9 cellular contexts compared by ENCODE assay signal in genomic region chr1:155910621-155911121, GRCh38. TPM values are rescaled to one million over a fixed set of nuclear protein-coding genes. Genes with fewer than 3 reads are reported as not detected.
DNase-seq lines count a peak whose midpoint lies in the region; ATAC-seq and TF ChIP-seq lines count a peak whose summit lies in the region.
"Had no signal": no experiment of that assay in that cellular context is flagged by ENCODE, and none has a peak within 500 bp of the region (broad histone marks: within the 10 kb centered on the region; RNA-seq: fewer than 3 reads in every experiment).

No MANE protein-coding gene starts in this region.

- no peak for ATAC-seq in HG03045 (IDR thresholded peaks at IDR 0.05; ENCODE audit: unreplicated experiment)

- peak overlapping the region; percentile 65 for H3K4me3 ChIP-seq in astrocyte of the spinal cord (ENCODE audit: low read depth, low read length)
- H3K4me3 ChIP-seq in iPS-11a (ENCODE audit: low read depth, low read length): peak overlapping the region; percentile 74

- peak; percentile 15 for TF ChIP-seq CTCF in astrocyte of the spinal cord (IDR thresholded peaks at IDR 0.05; ENCODE audit: low read depth, low read length)

- in situ Hi-C loops in astrocyte of the spinal cord (cut with HindIII; ENCODE audit: low sequenced_read_pairs): no loop called here

- DNase-seq in DMS114 treated with DMSO at 0.1 percent for 48 hours (lab: John Stamatoyannopoulos, UW; ENCODE audit: unreplicated experiment) (peak; percentile 68), H4 (ENCODE audit: low spot score) (peak; percentile 53), NCI-H69 (lab: John Stamatoyannopoulos, UW) (peak; percentile 61), astrocyte of the spinal cord (ENCODE audit: low read depth, low spot score) (peak; percentile 59), retina (peak; percentile 69)
- DNase-seq in effector CD4-positive, alpha-beta T cell: no peak

RNA-seq across cellular contexts. Expression of gene RIT1, which starts 0.5 kb away (rescaled TPM):
- 45.8 and 46.5 TPM in 2 replicates for total RNA-seq in H4 (2014; rRNA removed; shearing (Covaris generic))

RNA-seq across cellular contexts. Expression of gene KHDC4, which starts 23.5 kb away (rescaled TPM):
- 14.9 and 22.3 TPM in 2 replicates for total RNA-seq in H4 (2014; rRNA removed; shearing (Covaris generic))

RNA-seq across cellular contexts. Expression of gene RXFP4, which starts 30.8 kb away (rescaled TPM):
- total RNA-seq in H4 (2014; rRNA removed; shearing (Covaris generic)): not detected in 2 replicates
- total RNA-seq: activated CD8-positive, alpha-beta memory T cell treated with anti-CD3 and anti-CD28 coated beads for 36 hours had no signal

RNA-seq across cellular contexts. Expression of gene SYT11, which starts 51.3 kb away (rescaled TPM):
- 2.9 and 3.4 TPM in 2 replicates for total RNA-seq in H4 (2014; rRNA removed; shearing (Covaris generic))

RNA-seq across cellular contexts. Expression of gene GON4L, which starts 53.7 kb away (rescaled TPM):
- 7.1 and 11.0 TPM in 2 replicates for total RNA-seq in H4 (2014; rRNA removed; shearing (Covaris generic))
